ENCODE assay signal across 9 cellular contexts in the genomic region with DNA sequence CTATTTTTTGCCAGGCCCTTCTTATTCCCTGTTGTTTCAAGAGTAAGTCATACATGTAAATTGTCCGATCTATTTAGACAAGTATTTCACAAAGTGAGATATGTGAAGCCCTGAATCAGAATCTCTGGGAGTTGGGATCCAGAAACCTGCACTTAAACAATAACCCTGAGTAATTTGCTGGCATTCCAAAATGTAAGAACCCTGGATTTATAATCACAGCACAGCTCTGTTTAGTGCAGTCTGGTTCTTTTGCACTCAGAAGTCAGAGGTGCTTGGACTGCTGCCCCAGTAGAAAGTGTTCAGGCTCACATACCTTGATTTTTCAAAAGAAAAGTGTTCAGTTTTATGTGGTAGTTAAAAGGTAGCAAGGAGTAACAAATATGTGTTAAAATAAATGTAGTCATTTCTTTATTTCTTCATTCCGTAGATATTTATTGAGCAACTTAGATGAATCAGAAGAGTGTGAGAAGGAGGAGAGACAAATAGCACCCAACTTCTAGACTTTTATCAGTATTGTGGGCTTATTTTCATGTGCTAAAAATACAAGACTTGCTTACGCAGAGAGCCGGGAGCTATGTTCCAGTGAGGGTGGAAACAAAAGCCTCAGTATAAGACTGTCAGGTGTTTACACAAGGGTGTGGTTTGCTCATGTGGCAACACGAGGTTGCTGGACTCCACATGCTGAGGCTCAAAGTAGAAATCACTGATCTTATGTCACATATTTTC.
DNase-seq lines count a peak whose midpoint lies in the region; ATAC-seq and TF ChIP-seq lines count a peak whose summit lies in the region.
"Had no signal": no experiment of that assay in that cellular context is flagged by ENCODE, and none has a peak within 500 bp of the region (broad histone marks: within the 10 kb centered on the region; RNA-seq: fewer than 3 reads in every experiment).

No MANE protein-coding gene starts in this region.

- no peak overlapping the region for H3K4me3 ChIP-seq in CD8-positive, alpha-beta T cell (ENCODE audit: low read depth, low read length)
- H3K4me3 ChIP-seq in BE2C (ENCODE audit: low read depth, low read length), result no peak overlapping the region

- H3K36me3 ChIP-seq in CD8-positive, alpha-beta T cell (ENCODE audit: insufficient read depth, low read length), result peaks cover 8% of the 10 kb centered on the region
- no peaks in the 10 kb centered on the region for H3K36me3 ChIP-seq in BE2C

- no peak for DNase-seq in CD8-positive, alpha-beta T cell
- DNase-seq in NCI-H1048 (lab: John Stamatoyannopoulos, UW) (peak; percentile 66), mucosa of gallbladder (ENCODE audit: low spot score) (peak; percentile 65), GDM1 (lab: John Stamatoyannopoulos, UW) (no peak), superior temporal gyrus (ENCODE audit: extremely low spot score) (no peak), BE2C (no peak)
- no peak for DNase-seq in effector memory CD8-positive, alpha-beta T cell
- no peak for DNase-seq in activated T-helper 1 cell treated with anti-CD3 and anti-CD28 coated beads, Interleukin-12 subunit alpha, Interleukin-12 subunit beta, Interleukin-2, Interleukin-4 antibody, amounts not matched to agents 30 ng/mL and 10 ng/mL and 1 ng/mL, durations not matched to agents 14 hours and 24 hours and 36 hours (ENCODE audit: low spot score)
- DNase-seq: activated effector memory CD4-positive, alpha-beta T cell treated with anti-CD3 and anti-CD28 coated beads, Interleukin-2, amount 50 U/mL, for 16 hours had no signal

- no peak overlapping the region for H3K27ac ChIP-seq in CD8-positive, alpha-beta T cell (ENCODE audit: low read depth, low read length)

- H3K4me1 Mint-ChIP-seq in CD8-positive, alpha-beta T cell (ENCODE audit: low read depth), result peaks cover 8% of the 10 kb centered on the region
- peaks cover 15 to 24% of the 10 kb centered on the region in 2 donors for H3K4me1 Mint-ChIP-seq in effector memory CD8-positive, alpha-beta T cell (ENCODE audit: low read depth in 2 of 2)
- peaks cover 16% of the 10 kb centered on the region for H3K4me1 Mint-ChIP-seq in activated T-helper 1 cell treated with anti-CD3 and anti-CD28 coated beads, Interleukin-12 subunit alpha, Interleukin-12 subunit beta, Interleukin-2, Interleukin-4 antibody, amounts not matched to agents 30 ng/mL and 10 ng/mL and 1 ng/mL, durations not matched to agents 14 hours and 24 hours and 36 hours (ENCODE audit: low read depth)

- no peak for TF ChIP-seq CTCF in CD8-positive, alpha-beta T cell (IDR thresholded peaks at IDR 0.05)
- no peak for TF ChIP-seq CTCF in BE2C (IDR thresholded peaks at IDR 0.05; ENCODE audit: low read depth, low read length)

- CTCF ChIA-PET in CD8-positive, alpha-beta T cell (lab: Charles Lee), result no interaction called here

- intact Hi-C loops in CD8-positive, alpha-beta T cell (cut with DNase I, micrococcal nuclease), result no loop called here
- intact Hi-C loops in activated T-helper 1 cell treated with anti-CD3 and anti-CD28 coated beads, Interleukin-12 subunit alpha, Interleukin-12 subunit beta, Interleukin-2, Interleukin-4 antibody, amounts not matched to agents 30 ng/mL and 10 ng/mL and 1 ng/mL, durations not matched to agents 14 hours and 24 hours and 36 hours (cut with micrococcal nuclease), result no loop called here

- POLR2A ChIA-PET in CD8-positive, alpha-beta T cell (lab: Charles Lee), result interaction anchor here (1.2 kb wide), 2 partner anchors 9 to 17 kb away, joined by 3 to 5 read pairs; no protein-coding TSS in a partner anchor

- no peak overlapping the region for H3K4me3 Mint-ChIP-seq in CD8-positive, alpha-beta T cell
- H3K4me3 Mint-ChIP-seq in effector memory CD8-positive, alpha-beta T cell, result no peak overlapping the region
- no peak overlapping the region for H3K4me3 Mint-ChIP-seq in activated T-helper 1 cell treated with anti-CD3 and anti-CD28 coated beads, Interleukin-12 subunit alpha, Interleukin-12 subunit beta, Interleukin-2, Interleukin-4 antibody, amounts not matched to agents 30 ng/mL and 10 ng/mL and 1 ng/mL, durations not matched to agents 14 hours and 24 hours and 36 hours

- H3K27me3 Mint-ChIP-seq in CD8-positive, alpha-beta T cell (ENCODE audit: low read depth), result no peaks in the 10 kb centered on the region
- no peaks in the 10 kb centered on the region for H3K27me3 Mint-ChIP-seq in effector memory CD8-positive, alpha-beta T cell
- no peaks in the 10 kb centered on the region for H3K27me3 Mint-ChIP-seq in activated T-helper 1 cell treated with anti-CD3 and anti-CD28 coated beads, Interleukin-12 subunit alpha, Interleukin-12 subunit beta, Interleukin-2, Interleukin-4 antibody, amounts not matched to agents 30 ng/mL and 10 ng/mL and 1 ng/mL, durations not matched to agents 14 hours and 24 hours and 36 hours (ENCODE audit: insufficient read depth)

- no peaks in the 10 kb centered on the region for H3K27me3 ChIP-seq in CD8-positive, alpha-beta T cell (ENCODE audit: insufficient read depth, low read length)
- no peaks in the 10 kb centered on the region for H3K27me3 ChIP-seq in BE2C

- no peaks in the 10 kb centered on the region for H3K9me3 ChIP-seq in CD8-positive, alpha-beta T cell (ENCODE audit: low read length)
- no peaks in the 10 kb centered on the region for H3K9me3 ChIP-seq in BE2C

- peak; percentile 20 for ATAC-seq in CD8-positive, alpha-beta T cell
- peak; percentile 49 for ATAC-seq in effector memory CD8-positive, alpha-beta T cell (replicated peaks)

- H3K4me1 ChIP-seq in CD8-positive, alpha-beta T cell (ENCODE audit: insufficient read depth, low read length), result no peaks in the 10 kb centered on the region
- H3K4me1 ChIP-seq in BE2C, result no peaks in the 10 kb centered on the region

- peaks cover 33% of the 10 kb centered on the region for H3K36me3 Mint-ChIP-seq in CD8-positive, alpha-beta T cell
- peaks cover 23% of the 10 kb centered on the region for H3K36me3 Mint-ChIP-seq in effector memory CD8-positive, alpha-beta T cell (ENCODE audit: insufficient read depth)
- H3K36me3 Mint-ChIP-seq in activated T-helper 1 cell treated with anti-CD3 and anti-CD28 coated beads, Interleukin-12 subunit alpha, Interleukin-12 subunit beta, Interleukin-2, Interleukin-4 antibody, amounts not matched to agents 30 ng/mL and 10 ng/mL and 1 ng/mL, durations not matched to agents 14 hours and 24 hours and 36 hours (ENCODE audit: low read depth), result peaks cover 22% of the 10 kb centered on the region

- no peaks in the 10 kb centered on the region for H3K9me3 Mint-ChIP-seq in CD8-positive, alpha-beta T cell
- no peaks in the 10 kb centered on the region for H3K9me3 Mint-ChIP-seq in effector memory CD8-positive, alpha-beta T cell
- H3K9me3 Mint-ChIP-seq in activated T-helper 1 cell treated with anti-CD3 and anti-CD28 coated beads, Interleukin-12 subunit alpha, Interleukin-12 subunit beta, Interleukin-2, Interleukin-4 antibody, amounts not matched to agents 30 ng/mL and 10 ng/mL and 1 ng/mL, durations not matched to agents 14 hours and 24 hours and 36 hours, result peaks cover 14% of the 10 kb centered on the region

- peak overlapping the region; percentile 28 for H3K27ac Mint-ChIP-seq in CD8-positive, alpha-beta T cell
- peak overlapping the region; percentile 49 to 72 for H3K27ac Mint-ChIP-seq in effector memory CD8-positive, alpha-beta T cell
- H3K27ac Mint-ChIP-seq in activated T-helper 1 cell treated with anti-CD3 and anti-CD28 coated beads, Interleukin-12 subunit alpha, Interleukin-12 subunit beta, Interleukin-2, Interleukin-4 antibody, amounts not matched to agents 30 ng/mL and 10 ng/mL and 1 ng/mL, durations not matched to agents 14 hours and 24 hours and 36 hours, result no peak overlapping the region

Comparison
In these comparisons a context has a peak if more than half of its experiments do, and no peak if none do; other contexts are left out.
1. DNase-seq: peak in NCI-H1048 (single experiment) and mucosa of gallbladder (single experiment); none in CD8-positive, alpha-beta T cell (0 of 7), effector memory CD8-positive, alpha-beta T cell (0 of 3), GDM1 (single experiment), superior temporal gyrus (single experiment), activated T-helper 1 cell treated with anti-CD3 and anti-CD28 coated beads, Interleukin-12 subunit alpha, Interleukin-12 subunit beta, Interleukin-2, Interleukin-4 antibody, amounts not matched to agents 30 ng/mL and 10 ng/mL and 1 ng/mL, durations not matched to agents 14 hours and 24 hours and 36 hours (single experiment) and BE2C (single experiment).